Comparison of ENCODE assay signal across 25 cellular contexts in the genomic region with DNA sequence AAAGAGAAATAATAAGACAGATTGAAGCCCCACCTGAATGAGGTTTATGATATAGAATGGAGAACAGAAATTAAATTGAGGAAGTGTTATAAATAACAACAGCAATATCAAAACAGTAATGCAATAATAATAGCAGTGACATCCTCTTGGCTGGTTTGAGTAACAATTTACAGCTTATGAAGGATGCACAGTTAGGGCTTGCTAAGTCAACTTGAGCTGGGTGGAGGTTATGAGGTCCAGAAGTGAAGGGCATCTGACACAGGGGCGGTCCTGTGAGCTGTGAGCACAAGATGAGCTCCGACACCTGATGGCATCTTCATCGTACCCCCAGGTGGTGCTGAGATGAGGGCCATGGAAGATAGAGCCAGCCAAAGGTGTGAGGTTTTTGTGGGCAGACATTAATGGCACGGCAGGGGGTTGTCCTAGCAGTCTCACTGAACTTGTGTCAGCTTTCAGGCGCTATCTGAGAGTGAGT. TPM values are rescaled to one million over a fixed set of nuclear protein-coding genes. Genes with fewer than 3 reads are reported as not detected.
DNase-seq lines count a peak whose midpoint lies in the region; ATAC-seq and TF ChIP-seq lines count a peak whose summit lies in the region.
"Had no signal": no experiment of that assay in that cellular context is flagged by ENCODE, and none has a peak within 500 bp of the region (broad histone marks: within the 10 kb centered on the region; RNA-seq: fewer than 3 reads in every experiment).

No MANE protein-coding gene starts in this region.

- 0 out of 2 replicates have a peak, but pooled peaks have one; percentile 3 for TF ChIP-seq POLR2A in Raji (IDR thresholded peaks at IDR 0.05; ENCODE audit: insufficient read depth, low read depth, low read length)

- H3K36me3 ChIP-seq in mucosa of descending colon (ENCODE audit: low read depth), result no peaks in the 10 kb centered on the region
- H3K36me3 ChIP-seq: ascending aorta, left ventricle myocardium inferior had no signal

- no peaks in the 10 kb centered on the region for H3K9me3 Mint-ChIP-seq in IgD-negative memory B cell
- H3K9me3 Mint-ChIP-seq: activated naive CD4-positive, alpha-beta T cell treated with anti-CD3 and anti-CD28 coated beads, Interleukin-2, amount 10 ng/mL, durations not matched to agents 7 days and 5 days; CD8-positive, alpha-beta T cell; GM23338 had no signal

- intact Hi-C loops in mucosa of descending colon (cut with DNase I, micrococcal nuclease), result no loop called here

- no peaks in the 10 kb centered on the region for H3K9me3 ChIP-seq in mucosa of descending colon
- H3K9me3 ChIP-seq: ascending aorta, left ventricle myocardium inferior had no signal

- peaks cover 53 to 75% (median 57%) of the 10 kb centered on the region in 3 donors for H3K4me1 Mint-ChIP-seq in IgD-negative memory B cell
- H3K4me1 Mint-ChIP-seq: activated CD8-positive, alpha-beta memory T cell treated with anti-CD3 and anti-CD28 coated beads, Interleukin-2, amount 10 ng/mL, durations not matched to agents 7 days and 5 days; activated naive CD4-positive, alpha-beta T cell treated with anti-CD3 and anti-CD28 coated beads, Interleukin-2, amount 10 ng/mL, durations not matched to agents 7 days and 5 days had no signal

- H3K4me3 Mint-ChIP-seq in IgD-negative memory B cell, result peak overlapping the region; percentile 63 to 84 (median 66)
- H3K4me3 Mint-ChIP-seq: activated CD8-positive, alpha-beta memory T cell treated with anti-CD3 and anti-CD28 coated beads, Interleukin-2, amount 10 ng/mL, durations not matched to agents 7 days and 5 days; activated naive CD4-positive, alpha-beta T cell treated with anti-CD3 and anti-CD28 coated beads, Interleukin-2, amount 10 ng/mL, durations not matched to agents 7 days and 5 days; CD8-positive, alpha-beta T cell; GM23338 had no signal

- H3K4me3 ChIP-seq in GM12865 (ENCODE audit: low read depth, low read length), result no peak overlapping the region
- no peak overlapping the region for H3K4me3 ChIP-seq in mucosa of descending colon
- H3K4me3 ChIP-seq: ascending aorta, GM23338, hepatocyte, left ventricle myocardium inferior had no signal

- DNase-seq in GM12865 (ENCODE audit: low read depth) (peak; percentile 22), mucosa of descending colon (no peak), T1000 (lab: John Stamatoyannopoulos, UW) (no peak), hippocampal formation (lab: John Stamatoyannopoulos, UW) (no peak), foreskin melanocyte (no peak)
- DNase-seq: activated CD4-positive, alpha-beta T cell treated with anti-CD3 and anti-CD28 coated beads for 48 hours; activated CD8-positive, alpha-beta memory T cell treated with anti-CD3 and anti-CD28 coated beads, Interleukin-2, amount 10 ng/mL, durations not matched to agents 7 days and 5 days; activated naive CD4-positive, alpha-beta T cell treated with anti-CD3 and anti-CD28 coated beads, Interleukin-2, amount 10 ng/mL, durations not matched to agents 7 days and 5 days; CD8-positive, alpha-beta T cell; DMS153; erythroblast; foreskin keratinocyte; GDM1; left ventricle myocardium inferior; NCI-H1694; NCI-H69; SHP77 treated with DMSO at 0.1 percent for 48 hours; T-helper 1 cell had no signal

- no peaks in the 10 kb centered on the region for H3K4me1 ChIP-seq in mucosa of descending colon (ENCODE audit: low read depth)
- H3K4me1 ChIP-seq: foreskin keratinocyte had no signal

- TF ChIP-seq CTCF in GM12865 (IDR thresholded peaks at IDR 0.05; ENCODE audit: insufficient read depth, low read depth, low read length, missing control alignments), result no peak
- no peak for TF ChIP-seq CTCF in mucosa of descending colon (IDR thresholded peaks at IDR 0.05)

- ATAC-seq in mucosa of descending colon, result peak; percentile 45
- ATAC-seq in GM21447 (IDR thresholded peaks at IDR 0.05; ENCODE audit: unreplicated experiment), result no peak
- ATAC-seq: activated CD8-positive, alpha-beta memory T cell treated with anti-CD3 and anti-CD28 coated beads, Interleukin-2, amount 10 ng/mL, durations not matched to agents 7 days and 5 days; CD8-positive, alpha-beta T cell; foreskin keratinocyte; GM23338 had no signal

- H3K36me3 Mint-ChIP-seq in IgD-negative memory B cell, result peaks cover 1% of the 10 kb centered on the region
- H3K36me3 Mint-ChIP-seq: activated CD8-positive, alpha-beta memory T cell treated with anti-CD3 and anti-CD28 coated beads, Interleukin-2, amount 10 ng/mL, durations not matched to agents 7 days and 5 days; activated naive CD4-positive, alpha-beta T cell treated with anti-CD3 and anti-CD28 coated beads, Interleukin-2, amount 10 ng/mL, durations not matched to agents 7 days and 5 days; CD8-positive, alpha-beta T cell had no signal

- H3K27me3 Mint-ChIP-seq in IgD-negative memory B cell, result no peaks in the 10 kb centered on the region

- peak overlapping the region; percentile 57 to 94 (median 64) for H3K27ac Mint-ChIP-seq in IgD-negative memory B cell
- H3K27ac Mint-ChIP-seq: activated CD8-positive, alpha-beta memory T cell treated with anti-CD3 and anti-CD28 coated beads, Interleukin-2, amount 10 ng/mL, durations not matched to agents 7 days and 5 days; activated naive CD4-positive, alpha-beta T cell treated with anti-CD3 and anti-CD28 coated beads, Interleukin-2, amount 10 ng/mL, durations not matched to agents 7 days and 5 days; CD8-positive, alpha-beta T cell; GM23338; progenitor cell of endocrine pancreas had no signal

RNA-seq across cellular contexts. Expression of a gene that starts 30.5 kb away (rescaled TPM):
- polyA plus RNA-seq in IgD-negative memory B cell, result 0.64 TPM
- total RNA-seq in mucosa of descending colon, result 1 to 10 TPM in 2 of 3 donors, under 1 TPM in 1; 0.93 to 5.9 (median 1.3) TPM
- total RNA-seq: activated CD8-positive, alpha-beta memory T cell treated with anti-CD3 and anti-CD28 coated beads, Interleukin-2, amount 10 ng/mL, durations not matched to agents 7 days and 5 days; CD8-positive, alpha-beta T cell had no signal
